ENCODE assay signal across 26 cellular contexts in the genomic region with DNA sequence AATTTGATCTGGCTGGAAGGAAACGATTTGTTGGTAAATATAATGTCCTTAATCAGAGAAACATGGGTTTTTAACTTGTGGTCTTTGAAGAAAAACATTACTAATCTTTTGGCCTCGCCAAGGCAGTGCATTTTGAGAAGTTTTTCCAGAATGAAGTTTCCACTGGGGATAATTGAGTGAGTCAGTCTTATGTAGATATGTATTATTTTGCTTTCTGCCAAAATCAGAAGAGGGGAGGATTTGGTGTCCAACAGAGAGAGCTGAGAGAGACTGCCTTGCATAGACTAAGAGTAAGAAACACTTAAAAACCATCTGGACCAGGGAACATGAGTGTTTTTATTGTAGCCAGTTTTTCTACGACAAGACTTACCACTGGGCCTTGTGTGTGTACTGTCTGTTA.
DNase-seq lines count a peak whose midpoint lies in the region; ATAC-seq and TF ChIP-seq lines count a peak whose summit lies in the region.
"Had no signal": no experiment of that assay in that cellular context is flagged by ENCODE, and none has a peak within 500 bp of the region (broad histone marks: within the 10 kb centered on the region; RNA-seq: fewer than 3 reads in every experiment).

No MANE protein-coding gene starts in this region.

- peak overlapping the region; percentile 5 for H3K4me2 ChIP-seq in GM23248 (ENCODE audit: unreplicated experiment)
- H3K4me2 ChIP-seq: KMS-11 had no signal

- in situ Hi-C loops in GM23248 (cut with MboI) = no loop called here

- H3K27ac ChIP-seq in GM23248 (peak overlapping the region; percentile 47), left ventricle myocardium inferior (replicated peaks) (peak overlapping the region; percentile 44), upper lobe of right lung (no peak overlapping the region)
- H3K27ac ChIP-seq: KMS-11, prostate gland, testis had no signal

- H3K4me3 ChIP-seq in GM23248 = peak overlapping the region; percentile 18; the same call in 1 of the 2 replicates
- no peak overlapping the region for H3K4me3 ChIP-seq in left ventricle myocardium inferior
- no peak overlapping the region for H3K4me3 ChIP-seq in upper lobe of right lung
- H3K4me3 ChIP-seq: prostate gland, skin epidermis, testis had no signal

- no peak overlapping the region for H2AFZ ChIP-seq in GM23248

- intact Hi-C loops in left ventricle myocardium inferior (cut with micrococcal nuclease) (no loop called here), upper lobe of right lung (cut with DNase I) (no loop called here)

- H3K79me2 ChIP-seq in GM23248 (ENCODE audit: insufficient read depth) = no peaks in the 10 kb centered on the region

- peak; percentile 81 for DNase-seq in GM23248
- DNase-seq in dedifferentiated amniotic fluid mesenchymal stem cell (ENCODE audit: extremely low spot score) = peak; percentile 69
- DNase-seq in left ventricle myocardium inferior = no peak
- DNase-seq in stromal cell of bone marrow (ENCODE audit: low read depth) = peak; percentile 93
- DNase-seq in upper lobe of right lung = no peak
- no peak for DNase-seq in NCI-H1436 (lab: John Stamatoyannopoulos, UW)
- DNase-seq: activated CD4-positive, alpha-beta T cell treated with anti-CD3 and anti-CD28 coated beads for 1 hour; activated naive CD4-positive, alpha-beta T cell treated with Interleukin-2 at 50 U/mL for 16 hours; activated T-cell treated with anti-CD3 and anti-CD28 coated beads, Interleukin-2, amount 50 U/mL, for 1 hour; amygdala; cerebellar nuclear complex; effector CD8-positive, alpha-beta T cell; head of caudate nucleus; MV-4-11; NCI-H1694 treated with DMSO at 0.1 percent for 48 hours; SHP77 treated with DMSO at 0.1 percent for 48 hours; stimulated activated CD4-positive, alpha-beta T cell treated with anti-CD3 and anti-CD28 coated beads, Interleukin-1b, Interleukin-23, amount 100 ng/mL, for 48 hours; testis had no signal

- peaks cover 17% of the 10 kb centered on the region for H3F3A ChIP-seq in GM23248 (ENCODE audit: insufficient read depth)

- TF ChIP-seq CTCF in left ventricle myocardium inferior (IDR thresholded peaks at IDR 0.05; ENCODE audit: borderline replicate concordance) = no peak
- TF ChIP-seq CTCF in upper lobe of right lung (IDR thresholded peaks at IDR 0.05) = no peak

- 5 to 8% methylated on average over 3 of the region's 3 CpGs for WGBS in GM23248 (ENCODE audit: low coverage in 1 of 2, low lambda C conversion rate in 2 of 2, missing lambda C conversion rate in 2 of 2), 2 experiments

- peaks cover 18% of the 10 kb centered on the region for H3K4me1 ChIP-seq in GM23248 (ENCODE audit: insufficient read depth)
- H3K4me1 ChIP-seq in left ventricle myocardium inferior = peaks cover 4% of the 10 kb centered on the region
- H3K4me1 ChIP-seq in upper lobe of right lung = no peaks in the 10 kb centered on the region
- H3K4me1 ChIP-seq: prostate gland, testis had no signal

- no peaks in the 10 kb centered on the region for H3K27me3 ChIP-seq in GM23248 (replicated peaks; ENCODE audit: insufficient read depth)
- peaks cover 18% of the 10 kb centered on the region for H3K27me3 ChIP-seq in left ventricle myocardium inferior (ENCODE audit: low read depth)
- H3K27me3 ChIP-seq in upper lobe of right lung = no peaks in the 10 kb centered on the region
- H3K27me3 ChIP-seq: testis had no signal

- H3K36me3 ChIP-seq in GM23248 (ENCODE audit: low read depth) (no peaks in the 10 kb centered on the region), left ventricle myocardium inferior (no peaks in the 10 kb centered on the region), upper lobe of right lung (no peaks in the 10 kb centered on the region)
- H3K36me3 ChIP-seq: prostate gland had no signal

- H4K20me1 ChIP-seq in GM23248 (ENCODE audit: insufficient read depth) = no peaks in the 10 kb centered on the region

- H3K9me3 ChIP-seq in GM23248 (ENCODE audit: low read depth) (no peaks in the 10 kb centered on the region), left ventricle myocardium inferior (replicated peaks) (no peaks in the 10 kb centered on the region), upper lobe of right lung (no peaks in the 10 kb centered on the region)
- H3K9me3 ChIP-seq: prostate gland, testis had no signal

- no peaks in the 10 kb centered on the region for H3K9me2 ChIP-seq in GM23248 (ENCODE audit: insufficient read depth)

- ATAC-seq in upper lobe of right lung (no peak), GM19324 (IDR thresholded peaks at IDR 0.05; ENCODE audit: low FRiP score, unreplicated experiment) (no peak), HG02678 (IDR thresholded peaks at IDR 0.05; ENCODE audit: unreplicated experiment) (no peak)
- ATAC-seq: esophagus mucosa; left lobe of liver; stimulated activated effector memory CD8-positive, alpha-beta T cell treated with anti-CD3 and anti-CD28 coated beads, Interleukin-12 subunit alpha, Interleukin-12 subunit beta, amount 100 ng/mL, for 72 hours had no signal

- H3K9ac ChIP-seq in GM23248 = no peak overlapping the region
- H3K9ac ChIP-seq: KMS-11 had no signal

Comparison
In these comparisons a context has a peak if more than half of its experiments do, and no peak if none do; other contexts are left out.
1. DNase-seq: peak in GM23248 (single experiment), dedifferentiated amniotic fluid mesenchymal stem cell (single experiment) and stromal cell of bone marrow (single experiment); none in left ventricle myocardium inferior (single experiment), upper lobe of right lung (single experiment) and NCI-H1436 (single experiment).